Comparison of ENCODE assay signal across 18 cellular contexts in the genomic region with DNA sequence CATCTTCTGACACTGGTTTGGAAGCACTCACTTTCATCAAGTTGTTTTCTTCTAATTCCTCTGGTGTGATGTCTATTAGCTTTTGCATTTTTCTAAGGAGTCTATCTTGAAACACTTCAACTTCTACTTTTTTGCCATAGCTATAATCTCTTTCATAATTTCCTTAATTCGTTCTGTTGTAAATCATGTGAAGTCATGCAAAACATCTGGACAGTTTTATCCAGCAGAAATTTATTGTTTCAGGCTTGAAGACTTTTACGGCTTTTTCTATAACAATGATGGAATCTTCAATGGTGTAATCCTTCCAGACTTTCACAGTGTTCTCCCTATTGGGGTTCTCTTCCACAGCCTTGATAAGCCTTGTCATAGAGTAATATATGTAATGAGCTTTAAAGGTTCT.
DNase-seq lines count a peak whose midpoint lies in the region; ATAC-seq and TF ChIP-seq lines count a peak whose summit lies in the region.
"Had no signal": no experiment of that assay in that cellular context is flagged by ENCODE, and none has a peak within 500 bp of the region (broad histone marks: within the 10 kb centered on the region; RNA-seq: fewer than 3 reads in every experiment).

No MANE protein-coding gene starts in this region.

- no peak overlapping the region for H3K23ac ChIP-seq in mesenchymal stem cell (ENCODE audit: low read length in 2 of 2)

- H2BK12ac ChIP-seq in mesenchymal stem cell (ENCODE audit: low read length in 2 of 2): no peak overlapping the region

- no peak overlapping the region for H3K9ac ChIP-seq in mesenchymal stem cell (ENCODE audit: low read length)
- H3K9ac ChIP-seq: BLaER1 had no signal

- intact Hi-C loops in gastrocnemius medialis (cut with DNase I; ENCODE audit: low total_unique reads): no loop called here

- ATAC-seq in HG03159 (IDR thresholded peaks at IDR 0.05; ENCODE audit: unreplicated experiment) (no peak), gastrocnemius medialis (no peak)
- ATAC-seq: A549, HCT116, HepG2 had no signal

- H4K8ac ChIP-seq in mesenchymal stem cell (ENCODE audit: low read length): no peak overlapping the region

- no peak overlapping the region for H3K4me3 ChIP-seq in mesenchymal stem cell (ENCODE audit: insufficient read depth in 1 of 2, low read depth in 1 of 2, low read length in 2 of 2)
- no peak overlapping the region for H3K4me3 ChIP-seq in gastrocnemius medialis
- H3K4me3 ChIP-seq: A549, BLaER1 had no signal

- in situ Hi-C loops in gastrocnemius medialis (cut with MboI; ENCODE audit: low sequenced_read_pairs in 4 of 4): no loop called here

- peak; percentile 0 for DNase-seq in EL
- peak; percentile 69 for DNase-seq in amniotic epithelial cell (ENCODE audit: low read depth)
- DNase-seq in mesenchymal stem cell: peak; percentile 5
- DNase-seq in NCI-H1417 treated with DMSO at 0.1 percent for 48 hours (lab: John Stamatoyannopoulos, UW): no peak
- DNase-seq in activated CD4-positive, CD25-positive, alpha-beta regulatory T cell (lab: John Stamatoyannopoulos, UW): no peak
- DNase-seq in gastrocnemius medialis: no peak
- DNase-seq: CD4-positive, alpha-beta memory T cell; DMS153; DMS79; GOT3; H7; HFFc6; KBM-7 had no signal

- no peak overlapping the region for H2BK5ac ChIP-seq in mesenchymal stem cell (ENCODE audit: low read depth, low read length, poor library complexity, severe bottlenecking)

- H2BK120ac ChIP-seq in mesenchymal stem cell (ENCODE audit: low read depth, low read length): no peak overlapping the region

- H3K79me1 ChIP-seq in mesenchymal stem cell (replicated peaks; ENCODE audit: low read length, poor library complexity, severe bottlenecking): no peaks in the 10 kb centered on the region

- H4K91ac ChIP-seq in mesenchymal stem cell (ENCODE audit: low read length): no peak overlapping the region

- H3K27ac ChIP-seq in mesenchymal stem cell (ENCODE audit: low read length, poor library complexity, severe bottlenecking): no peak overlapping the region
- H3K27ac ChIP-seq in gastrocnemius medialis: no peak overlapping the region
- H3K27ac ChIP-seq: A549, BLaER1 had no signal

- no peak overlapping the region for H2AFZ ChIP-seq in mesenchymal stem cell (ENCODE audit: low read depth, low read length)

- TF ChIP-seq POLR2A in gastrocnemius medialis (IDR thresholded peaks at IDR 0.05): no peak

- no peak overlapping the region for H3K4me2 ChIP-seq in mesenchymal stem cell (ENCODE audit: low read length, poor library complexity, severe bottlenecking)
- H3K4me2 ChIP-seq: A549, BLaER1 had no signal

- no peaks in the 10 kb centered on the region for H3K4me1 ChIP-seq in mesenchymal stem cell (ENCODE audit: control insufficient read depth, insufficient read depth, low read depth, low read length)
- H3K4me1 ChIP-seq in gastrocnemius medialis: no peaks in the 10 kb centered on the region
- H3K4me1 ChIP-seq: A549, BLaER1 had no signal

- H3K4ac ChIP-seq in mesenchymal stem cell (ENCODE audit: low read depth in 1 of 2, low read length in 2 of 2): no peak overlapping the region

- H3K14ac ChIP-seq in mesenchymal stem cell (ENCODE audit: low read length in 2 of 2): no peak overlapping the region

- no peak overlapping the region for H3K18ac ChIP-seq in mesenchymal stem cell (ENCODE audit: low read depth in 1 of 2, low read length in 2 of 2)

- H2BK15ac ChIP-seq in mesenchymal stem cell (ENCODE audit: low read depth, poor library complexity, severe bottlenecking): no peak overlapping the region

- WGBS in mesenchymal stem cell: 80% methylated on average over 1 of the region's 2 CpGs

- H3K36me3 ChIP-seq in mesenchymal stem cell (ENCODE audit: control insufficient read depth in 1 of 2, insufficient read depth in 2 of 2, low read depth in 1 of 2, low read length in 2 of 2) (no peaks in the 10 kb centered on the region), gastrocnemius medialis (no peaks in the 10 kb centered on the region)
- H3K36me3 ChIP-seq: BLaER1 had no signal

- H3K27me3 ChIP-seq in mesenchymal stem cell (ENCODE audit: control insufficient read depth in 1 of 2, insufficient read depth in 1 of 2, low read length in 2 of 2): no peaks in the 10 kb centered on the region
- no peaks in the 10 kb centered on the region for H3K27me3 ChIP-seq in gastrocnemius medialis
- H3K27me3 ChIP-seq: BLaER1 had no signal

- no peak for TF ChIP-seq CTCF in gastrocnemius medialis (IDR thresholded peaks at IDR 0.05 in 4 of 5, conservative IDR thresholded peaks at IDR 0.05 in 1 of 5)

- peaks cover 12% of the 10 kb centered on the region for H3K9me3 ChIP-seq in mesenchymal stem cell (ENCODE audit: control insufficient read depth, low read length)
- H3K9me3 ChIP-seq in gastrocnemius medialis: no peaks in the 10 kb centered on the region
- H3K9me3 ChIP-seq: A549, BLaER1 had no signal

- no peak overlapping the region for H2AK5ac ChIP-seq in mesenchymal stem cell (ENCODE audit: low read length, severe bottlenecking)

Comparison
In these comparisons a context has a peak if more than half of its experiments do, and no peak if none do; other contexts are left out.
1. DNase-seq: peak in EL (single experiment), amniotic epithelial cell (single experiment) and mesenchymal stem cell (single experiment); none in NCI-H1417 treated with DMSO at 0.1 percent for 48 hours (single experiment), activated CD4-positive, CD25-positive, alpha-beta regulatory T cell (0 of 4) and gastrocnemius medialis (0 of 2).